In genomic region chr9:134765785-134766184, GRCh38 we compare ENCODE assay signal across 27 cellular contexts.
A peak's percentile ranks its signal among the peaks of the same experiment; 100 is the strongest.
DNase-seq lines count a peak whose midpoint lies in the region; ATAC-seq and TF ChIP-seq lines count a peak whose summit lies in the region.
"Had no signal": no experiment of that assay in that cellular context is flagged by ENCODE, and none has a peak within 500 bp of the region (broad histone marks: within the 10 kb centered on the region; RNA-seq: fewer than 3 reads in every experiment).

No MANE protein-coding gene starts in this region.

- TF ChIP-seq CTCF in GM12865 (IDR thresholded peaks at IDR 0.05; ENCODE audit: insufficient read depth, low read depth, low read length, missing control alignments) (no peak), gastrocnemius medialis (IDR thresholded peaks at IDR 0.05 in 4 of 5, conservative IDR thresholded peaks at IDR 0.05 in 1 of 5) (no peak), GM10266 (IDR thresholded peaks at IDR 0.05; ENCODE audit: control insufficient read depth, insufficient read depth, low read depth, missing control alignments) (no peak)

- POLR2A ChIA-PET in HEK293T (lab: Yijun Ruan, JAX): no interaction called here

- in situ Hi-C loops in gastrocnemius medialis (cut with MboI; ENCODE audit: low sequenced_read_pairs in 4 of 4): no loop called here

- no peaks in the 10 kb centered on the region for H3K36me3 ChIP-seq in gastrocnemius medialis

- no peak for TF ChIP-seq POLR2A in gastrocnemius medialis (IDR thresholded peaks at IDR 0.05)

- H3K9me3 ChIP-seq in gastrocnemius medialis: no peaks in the 10 kb centered on the region
- H3K9me3 ChIP-seq: A549, SJSA1 had no signal

- CTCF ChIA-PET in HEK293T (lab: Yijun Ruan, JAX): no interaction called here

- H3K4me1 ChIP-seq in gastrocnemius medialis: no peaks in the 10 kb centered on the region
- H3K4me1 ChIP-seq: A549, SJSA1 had no signal

- intact Hi-C loops in gastrocnemius medialis (cut with DNase I; ENCODE audit: low total_unique reads): no loop called here

- peak overlapping the region in 3 of 4 donors; percentile 39 to 54 (median 52) for H3K27ac ChIP-seq in gastrocnemius medialis
- H3K27ac ChIP-seq: A549, C4-2B, PC-9, SJSA1 had no signal

- peak; percentile 25 for DNase-seq in GM12865 (ENCODE audit: low read depth)
- DNase-seq in NAMALWA (ENCODE audit: low spot score): peak; percentile 9
- no peak for DNase-seq in gastrocnemius medialis
- no peak for DNase-seq in NCI-H146 treated with DMSO at 0.1 percent for 48 hours (lab: John Stamatoyannopoulos, UW; ENCODE audit: unreplicated experiment)
- no peak for DNase-seq in HEK293T (ENCODE audit: extremely low spot score)
- DNase-seq in GM10266 (ENCODE audit: extremely low spot score): no peak
- DNase-seq: AML-193; Calu3; CD8-positive, alpha-beta T cell; DMS79 treated with DMSO at 0.1 percent for 48 hours; GF-D8; MV-4-11; NCI-H1105 treated with DMSO at 0.1 percent for 48 hours; NCI-H146; NCI-H2029; NCI-H446 treated with DMSO at 0.1 percent for 48 hours; NCI-H82; NK-92 treated with Interleukin-12 subunit alpha and Interleukin-12 subunit beta, amount 100 ng/mL, for 24 hours; PC-9; Right ventricle myocardium superior; T-helper 1 cell had no signal

- H3K27me3 ChIP-seq in gastrocnemius medialis: peaks cover 0 to 2% (median 0%) of the 10 kb centered on the region in 3 donors
- H3K27me3 ChIP-seq: SJSA1 had no signal

- ATAC-seq in GM19043 (IDR thresholded peaks at IDR 0.05; ENCODE audit: low read depth, unreplicated experiment) (peak; percentile 49), gastrocnemius medialis (peak in 1 of 2 donors; percentile 8), GM19035 (IDR thresholded peaks at IDR 0.05; ENCODE audit: unreplicated experiment) (no peak)
- ATAC-seq: A549; CD8-positive, alpha-beta T cell; HepG2 had no signal

- H3K4me3 ChIP-seq in GM12865 (ENCODE audit: low read depth, low read length) (no peak overlapping the region), gastrocnemius medialis (no peak overlapping the region)
- H3K4me3 ChIP-seq: A549, PC-9, SJSA1 had no signal

TF ChIP-seq in HEK293T, 16 proteins besides CTCF, POLR2A, EP300 and RAD21:
- TF ChIP-seq LEF1 (IDR thresholded peaks at IDR 0.05; ENCODE audit: borderline replicate concordance) (no peak), ARNT (IDR thresholded peaks at IDR 0.05) (no peak), TARDBP (IDR thresholded peaks at IDR 0.05) (no peak), L3MBTL2 (conservative IDR thresholded peaks at IDR 0.05) (no peak), PKNOX1 (IDR thresholded peaks at IDR 0.05) (no peak), FOXM1 (IDR thresholded peaks at IDR 0.05; ENCODE audit: borderline replicate concordance) (no peak), HDGF (IDR thresholded peaks at IDR 0.05; ENCODE audit: borderline replicate concordance) (no peak)

Comparison
In these comparisons a context has a peak if more than half of its experiments do, and no peak if none do; other contexts are left out.
1. DNase-seq: peak in GM12865 (single experiment) and NAMALWA (single experiment); none in gastrocnemius medialis (0 of 2), NCI-H146 treated with DMSO at 0.1 percent for 48 hours (single experiment), HEK293T (single experiment) and GM10266 (single experiment).